In genomic region chr2:103520547-103520946, GRCh38 we compare ENCODE assay signal across 9 cellular contexts.
"Had no signal": no experiment of that assay in that cellular context is flagged by ENCODE, and none has a peak within 500 bp of the region (broad histone marks: within the 10 kb centered on the region; RNA-seq: fewer than 3 reads in every experiment).

No MANE protein-coding gene starts in this region.

- H3K4me3 ChIP-seq: GM23338 had no signal

- H3K27ac Mint-ChIP-seq: GM23338, H9, HFFc6 had no signal

- FAIRE-seq: H1, H54, HTR-8/SVneo had no signal

- ATAC-seq: GM23338, HCT116 had no signal

- H3K4me3 Mint-ChIP-seq: GM23338, H9, HFFc6 had no signal

- DNase-seq: H9, HFFc6, IMR-90, KBM-7 had no signal

- H3K4me1 Mint-ChIP-seq: GM23338, H9 had no signal
